In the genomic region with DNA sequence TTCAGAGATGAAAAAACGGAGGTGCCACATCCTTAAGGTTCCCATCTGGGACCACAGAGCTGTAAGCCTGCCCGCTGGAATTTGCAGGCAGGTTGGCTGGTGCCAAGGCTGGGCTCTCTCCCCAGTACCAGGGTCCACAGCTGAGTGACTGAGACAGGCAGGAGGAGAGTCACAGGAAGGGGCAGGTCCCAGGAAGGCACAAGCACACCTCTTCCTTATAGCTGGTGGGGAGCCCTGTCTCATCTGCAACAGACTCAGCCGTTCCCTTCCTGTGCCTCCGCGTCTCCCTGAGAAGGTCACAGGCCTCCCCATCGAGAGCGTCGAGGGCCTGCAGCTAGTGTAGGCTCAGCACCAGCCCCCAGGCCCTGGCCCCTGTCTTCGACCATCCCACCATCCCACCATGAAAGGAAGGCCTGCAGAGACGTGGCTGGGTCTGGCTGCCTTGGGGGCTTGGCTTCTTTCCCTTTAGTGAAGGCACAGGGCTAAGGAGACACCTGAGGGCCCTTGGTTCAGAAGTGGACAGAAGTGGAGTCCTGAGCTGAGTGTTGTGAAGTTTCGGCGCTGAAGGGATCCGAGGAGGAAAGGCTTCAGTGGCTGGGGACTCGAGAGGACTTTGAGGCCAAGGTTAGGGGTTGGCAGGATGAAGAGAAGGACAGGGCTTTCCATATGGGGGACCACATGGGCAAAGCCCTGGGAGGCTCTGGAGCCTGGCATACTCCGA, we compare ENCODE assay signal across 30 cellular contexts. TPM values are rescaled to one million over a fixed set of nuclear protein-coding genes. Genes with fewer than 3 reads are reported as not detected.
DNase-seq lines count a peak whose midpoint lies in the region; ATAC-seq and TF ChIP-seq lines count a peak whose summit lies in the region.
"Had no signal": no experiment of that assay in that cellular context is flagged by ENCODE, and none has a peak within 500 bp of the region (broad histone marks: within the 10 kb centered on the region; RNA-seq: fewer than 3 reads in every experiment).

No MANE protein-coding gene starts in this region.

- peak overlapping the region; percentile 47 for H3K27ac ChIP-seq in AG04450 (ENCODE audit: low read depth, low read length)
- no peak overlapping the region for H3K27ac ChIP-seq in endodermal cell (ENCODE audit: low read depth, low read length)
- H3K27ac ChIP-seq in sigmoid colon, result no peak overlapping the region
- H3K27ac ChIP-seq in SJCRH30, result no peak overlapping the region
- H3K27ac ChIP-seq: 22Rv1, C4-2B, left lung, PC-9, thoracic aorta had no signal

- ATAC-seq in activated CD4-positive, alpha-beta T cell treated with anti-CD3 and anti-CD28 coated beads for 36 hours, result no peak
- ATAC-seq: activated naive CD4-positive, alpha-beta T cell treated with anti-CD3 and anti-CD28 coated beads, Interleukin-2, amount 50 U/mL, for 72 hours; left lung had no signal

- H3K36me3 ChIP-seq in endodermal cell (ENCODE audit: control insufficient read depth, insufficient read depth, low read length) (no peaks in the 10 kb centered on the region), sigmoid colon (no peaks in the 10 kb centered on the region), SJCRH30 (no peaks in the 10 kb centered on the region)
- H3K36me3 ChIP-seq: left lung, thoracic aorta had no signal

- peak; percentile 1 for DNase-seq in activated CD4-positive, alpha-beta T cell treated with anti-CD3 and anti-CD28 coated beads for 36 hours
- no peak for DNase-seq in activated CD4-positive, alpha-beta T cell treated with anti-CD3 and anti-CD28 coated beads for 48 hours
- DNase-seq in AG04450 (ENCODE audit: low read depth, low spot score) (no peak), endodermal cell (peak; percentile 41), sigmoid colon (peak; percentile 49), SJCRH30 (no peak), SHP77 (lab: John Stamatoyannopoulos, UW) (no peak)
- DNase-seq in stimulated activated naive CD4-positive, alpha-beta T cell treated with Interleukin-2 at 50 U/mL for 16 hours (lab: John Stamatoyannopoulos, UW), result no peak
- DNase-seq: activated CD4-positive, alpha-beta memory T cell treated with anti-CD3 and anti-CD28 coated beads, Interleukin-2, amount 10 ng/mL, durations not matched to agents 7 days and 5 days; activated CD4-positive, CD25-positive, alpha-beta regulatory T cell treated with anti-CD3 and anti-CD28 coated beads, Interleukin-2, amount 50 U/mL, for 72 hours; activated CD8-positive, alpha-beta memory T cell treated with anti-CD3 and anti-CD28 coated beads, Interleukin-2, amount 50 U/mL, for 4 hours; amygdala; DMS53; effector CD4-positive, alpha-beta T cell; Kasumi-1; NCI-H1436; NCI-H2081; NCI-H69; nucleus accumbens; PC-9; SHP77 treated with DMSO at 0.1 percent for 48 hours; small intestine had no signal

- H3K9me3 Mint-ChIP-seq in activated CD4-positive, alpha-beta T cell treated with anti-CD3 and anti-CD28 coated beads for 36 hours (ENCODE audit: low read depth), result no peaks in the 10 kb centered on the region
- H3K9me3 Mint-ChIP-seq in endodermal cell, result no peaks in the 10 kb centered on the region
- H3K9me3 Mint-ChIP-seq: activated CD4-positive, alpha-beta memory T cell treated with anti-CD3 and anti-CD28 coated beads, Interleukin-2, amount 10 ng/mL, durations not matched to agents 7 days and 5 days; activated naive CD4-positive, alpha-beta T cell treated with anti-CD3 and anti-CD28 coated beads, Interleukin-2, amount 50 U/mL, for 72 hours; mesothelial cell of epicardium; stimulated activated naive CD8-positive, alpha-beta T cell treated with anti-CD3 and anti-CD28 coated beads, Interleukin-15, Interleukin-2, amounts not matched to agents 100 ng/mL and 50 ng/mL, for 24 hours had no signal

- CTCF ChIA-PET in activated CD4-positive, alpha-beta T cell treated with anti-CD3 and anti-CD28 coated beads for 36 hours (lab: Charles Lee), result no interaction called here
- CTCF ChIA-PET in AG04450 (lab: Charles Lee), result no interaction called here

- no peak overlapping the region for H3K4me3 Mint-ChIP-seq in activated CD4-positive, alpha-beta T cell treated with anti-CD3 and anti-CD28 coated beads for 36 hours
- H3K4me3 Mint-ChIP-seq in endodermal cell, result no peak overlapping the region
- H3K4me3 Mint-ChIP-seq: activated CD4-positive, alpha-beta memory T cell treated with anti-CD3 and anti-CD28 coated beads, Interleukin-2, amount 10 ng/mL, durations not matched to agents 7 days and 5 days; mesothelial cell of epicardium; stimulated activated naive CD8-positive, alpha-beta T cell treated with anti-CD3 and anti-CD28 coated beads, Interleukin-15, Interleukin-2, amounts not matched to agents 100 ng/mL and 50 ng/mL, for 24 hours had no signal

- POLR2A ChIA-PET in activated CD4-positive, alpha-beta T cell treated with anti-CD3 and anti-CD28 coated beads for 36 hours (lab: Charles Lee), result no interaction called here
- POLR2A ChIA-PET in AG04450 (lab: Yijun Ruan, JAX), result interaction anchor here (0.6 kb wide), 1 partner anchor 300 kb away, joined by 3 read pairs; no protein-coding TSS in a partner anchor

- H3K4me3 ChIP-seq in AG04450 (ENCODE audit: low read depth, low read length), result no peak overlapping the region
- H3K4me3 ChIP-seq in endodermal cell (ENCODE audit: low read length), result no peak overlapping the region
- no peak overlapping the region for H3K4me3 ChIP-seq in sigmoid colon
- H3K4me3 ChIP-seq in SJCRH30, result no peak overlapping the region
- H3K4me3 ChIP-seq: left lung, PC-9, thoracic aorta had no signal

- H3K27me3 ChIP-seq in AG04450 (ENCODE audit: control insufficient read depth, insufficient read depth, low read length) (no peaks in the 10 kb centered on the region), endodermal cell (ENCODE audit: control insufficient read depth, insufficient read depth, low read length, poor library complexity, severe bottlenecking) (no peaks in the 10 kb centered on the region), sigmoid colon (no peaks in the 10 kb centered on the region), SJCRH30 (no peaks in the 10 kb centered on the region)

- H3K27ac Mint-ChIP-seq in activated CD4-positive, alpha-beta T cell treated with anti-CD3 and anti-CD28 coated beads for 36 hours, result no peak overlapping the region
- H3K27ac Mint-ChIP-seq in endodermal cell, result no peak overlapping the region
- H3K27ac Mint-ChIP-seq: activated CD4-positive, alpha-beta memory T cell treated with anti-CD3 and anti-CD28 coated beads, Interleukin-2, amount 10 ng/mL, durations not matched to agents 7 days and 5 days; activated naive CD4-positive, alpha-beta T cell treated with anti-CD3 and anti-CD28 coated beads, Interleukin-2, amount 50 U/mL, for 72 hours; stimulated activated naive CD8-positive, alpha-beta T cell treated with anti-CD3 and anti-CD28 coated beads, Interleukin-15, Interleukin-2, amounts not matched to agents 100 ng/mL and 50 ng/mL, for 24 hours had no signal

- H3K9ac ChIP-seq in endodermal cell (ENCODE audit: extremely low read depth, low read length, poor library complexity, severe bottlenecking), result no peak overlapping the region

- 92 to 96% methylated on average over 9 to 15 of the region's 15 CpGs for WGBS in endodermal cell (ENCODE audit: insufficient coverage in 1 of 2, insufficient read length in 1 of 2), 2 experiments
- 91 to 92% methylated on average over 15 of the region's 15 CpGs for WGBS in sigmoid colon, 2 donors

- H3K4me1 ChIP-seq in endodermal cell (ENCODE audit: control insufficient read depth, insufficient read depth, low read length), result peaks cover 25% of the 10 kb centered on the region
- H3K4me1 ChIP-seq in sigmoid colon, result peaks cover 0 to 57% (median 46%) of the 10 kb centered on the region in 4 donors
- H3K4me1 ChIP-seq in SJCRH30, result peaks cover 30% of the 10 kb centered on the region

- no peaks in the 10 kb centered on the region for H3K36me3 Mint-ChIP-seq in activated CD4-positive, alpha-beta T cell treated with anti-CD3 and anti-CD28 coated beads for 36 hours (ENCODE audit: low read depth)
- no peaks in the 10 kb centered on the region for H3K36me3 Mint-ChIP-seq in endodermal cell (ENCODE audit: low read depth)
- H3K36me3 Mint-ChIP-seq: activated naive CD4-positive, alpha-beta T cell treated with anti-CD3 and anti-CD28 coated beads, Interleukin-2, amount 50 U/mL, for 72 hours; mesothelial cell of epicardium had no signal

- intact Hi-C loops in activated CD4-positive, alpha-beta T cell treated with anti-CD3 and anti-CD28 coated beads for 36 hours (cut with DNase I, micrococcal nuclease), result no loop called here
- intact Hi-C loops in sigmoid colon (cut with DNase I), result no loop called here

- TF ChIP-seq EP300 in sigmoid colon (IDR thresholded peaks at IDR 0.05), result no peak

- peaks cover 2% of the 10 kb centered on the region for H3K27me3 Mint-ChIP-seq in activated CD4-positive, alpha-beta T cell treated with anti-CD3 and anti-CD28 coated beads for 36 hours
- H3K27me3 Mint-ChIP-seq in endodermal cell (ENCODE audit: insufficient read depth), result no peaks in the 10 kb centered on the region
- H3K27me3 Mint-ChIP-seq: activated CD4-positive, alpha-beta memory T cell treated with anti-CD3 and anti-CD28 coated beads, Interleukin-2, amount 10 ng/mL, durations not matched to agents 7 days and 5 days; stimulated activated naive CD8-positive, alpha-beta T cell treated with anti-CD3 and anti-CD28 coated beads, Interleukin-15, Interleukin-2, amounts not matched to agents 100 ng/mL and 50 ng/mL, for 24 hours had no signal

- TF ChIP-seq CTCF in AG04450 (IDR thresholded peaks at IDR 0.05; ENCODE audit: low read depth, low read length) (no peak), endodermal cell (conservative IDR thresholded peaks at IDR 0.05) (no peak), sigmoid colon (IDR thresholded peaks at IDR 0.05) (no peak)

- no peak for TF ChIP-seq POLR2A in sigmoid colon (IDR thresholded peaks at IDR 0.05)

- H3K9me3 ChIP-seq in AG04450 (ENCODE audit: control insufficient read depth, insufficient read depth, low read length) (no peaks in the 10 kb centered on the region; the same call in 1 of the 2 replicates), endodermal cell (ENCODE audit: control insufficient read depth, low read length) (no peaks in the 10 kb centered on the region), sigmoid colon (no peaks in the 10 kb centered on the region), SJCRH30 (replicated peaks) (no peaks in the 10 kb centered on the region)
- H3K9me3 ChIP-seq: Caco-2, left lung, thoracic aorta had no signal

- H3K4me1 Mint-ChIP-seq in activated CD4-positive, alpha-beta T cell treated with anti-CD3 and anti-CD28 coated beads for 36 hours, result no peaks in the 10 kb centered on the region
- H3K4me1 Mint-ChIP-seq in endodermal cell, result peaks cover 66% of the 10 kb centered on the region
- H3K4me1 Mint-ChIP-seq: activated CD4-positive, alpha-beta memory T cell treated with anti-CD3 and anti-CD28 coated beads, Interleukin-2, amount 10 ng/mL, durations not matched to agents 7 days and 5 days had no signal

RNA-seq across cellular contexts. Expression of a gene that starts 26.8 kb away (rescaled TPM):
- total RNA-seq in activated CD4-positive, alpha-beta T cell treated with anti-CD3 and anti-CD28 coated beads for 36 hours, result not detected
- polyA plus RNA-seq in AG04450 (2011; rRNA removed), result 5.2 and 8.4 TPM in 2 replicates
- polyA minus RNA-seq in AG04450 (2011; rRNA and poly(A)+ RNA removed), result 7.8 and 11.5 TPM in 2 replicates
- total RNA-seq in endodermal cell, result 10 to 100 TPM; 17.0 to 24.2 TPM
- 29.8 TPM for polyA plus RNA-seq in endodermal cell (2013, experiment 1 of 2)
- polyA plus RNA-seq in endodermal cell (2013, experiment 2 of 2), result 28.3 TPM
- 1 to 10 TPM; 2.1 to 6.4 (median 2.9) TPM for total RNA-seq in sigmoid colon
- polyA plus RNA-seq in sigmoid colon, result under 1 TPM; 0.23 to 0.76 (median 0.60) TPM
- 13.0 and 18.4 TPM in 2 replicates for total RNA-seq in SJCRH30 (2014; rRNA removed; shearing (Covaris generic))
- total RNA-seq: activated naive CD4-positive, alpha-beta T cell treated with anti-CD3 and anti-CD28 coated beads, Interleukin-2, amount 50 U/mL, for 72 hours had no signal

Comparison
In these comparisons a context has a peak if more than half of its experiments do, and no peak if none do; other contexts are left out.
1. DNase-seq: peak in activated CD4-positive, alpha-beta T cell treated with anti-CD3 and anti-CD28 coated beads for 36 hours (single experiment), endodermal cell (single experiment) and sigmoid colon (single experiment); none in activated CD4-positive, alpha-beta T cell treated with anti-CD3 and anti-CD28 coated beads for 48 hours (single experiment), AG04450 (single experiment), SJCRH30 (0 of 2), SHP77 (0 of 2) and stimulated activated naive CD4-positive, alpha-beta T cell treated with Interleukin-2 at 50 U/mL for 16 hours (single experiment).